In genomic region chr7:87416682-87417587, GRCh38 we compare ENCODE assay signal across 8 cellular contexts. TPM values are rescaled to one million over a fixed set of nuclear protein-coding genes. Genes with fewer than 3 reads are reported as not detected.
DNase-seq lines count a peak whose midpoint lies in the region; ATAC-seq and TF ChIP-seq lines count a peak whose summit lies in the region.

No MANE protein-coding gene starts in this region.

- no peaks in the 10 kb centered on the region for H3K27me3 Mint-ChIP-seq in activated CD4-positive, alpha-beta T cell treated with anti-CD3 and anti-CD28 coated beads for 36 hours

- no TSS peak for BruUV-seq in A673 (replicated peaks; lab: Mats Ljungman, UMichigan)

- H3K4me3 ChIP-seq in A673 (ENCODE audit: low read depth, low read length, poor library complexity, severe bottlenecking) (no peak overlapping the region), choroid plexus epithelial cell (ENCODE audit: low read depth, low read length) (no peak overlapping the region), right lobe of liver (no peak overlapping the region)

- no peak for TF ChIP-seq POLR2A in right lobe of liver (IDR thresholded peaks at IDR 0.05)

- no peaks in the 10 kb centered on the region for H3K36me3 ChIP-seq in A673 (ENCODE audit: insufficient read depth, low read length, poor library complexity, severe bottlenecking)
- H3K36me3 ChIP-seq in right lobe of liver, result peaks cover 0 to 36% (median 11%) of the 10 kb centered on the region in 4 donors

- H3K4me1 Mint-ChIP-seq in activated CD4-positive, alpha-beta T cell treated with anti-CD3 and anti-CD28 coated beads for 36 hours, result no peaks in the 10 kb centered on the region

- POLR2A ChIA-PET in A673 (lab: Charles Lee; ENCODE audit: low non-redundant PET), result no interaction called here
- POLR2A ChIA-PET in activated CD4-positive, alpha-beta T cell treated with anti-CD3 and anti-CD28 coated beads for 36 hours (lab: Charles Lee), result no interaction called here

- ATAC-seq in GM18520 (IDR thresholded peaks at IDR 0.05; ENCODE audit: unreplicated experiment) (peak; percentile 65), HG03108 (IDR thresholded peaks at IDR 0.05; ENCODE audit: unreplicated experiment) (peak; percentile 69), right lobe of liver (peak; percentile 62 to 82 (median 74))
- ATAC-seq in activated CD4-positive, alpha-beta T cell treated with anti-CD3 and anti-CD28 coated beads for 36 hours, result peak; percentile 64

- H3K27ac Mint-ChIP-seq in activated CD4-positive, alpha-beta T cell treated with anti-CD3 and anti-CD28 coated beads for 36 hours, result no peak overlapping the region

- no peaks in the 10 kb centered on the region for H3K9me3 Mint-ChIP-seq in activated CD4-positive, alpha-beta T cell treated with anti-CD3 and anti-CD28 coated beads for 36 hours (ENCODE audit: low read depth)

- H3K27ac ChIP-seq in A673 (ENCODE audit: low read depth, low read length, poor library complexity, severe bottlenecking) (no peak overlapping the region), right lobe of liver (no peak overlapping the region)

- no peaks in the 10 kb centered on the region for H3K4me1 ChIP-seq in A673 (ENCODE audit: insufficient read depth, low read length, poor library complexity, severe bottlenecking)
- no peaks in the 10 kb centered on the region for H3K4me1 ChIP-seq in right lobe of liver

- DNase-seq in A673 (ENCODE audit: low spot score) (peak; percentile 73), NCI-H446 treated with DMSO at 0.1 percent for 48 hours (lab: John Stamatoyannopoulos, UW) (peak; percentile 20), choroid plexus epithelial cell (ENCODE audit: low read depth) (peak; percentile 84), right lobe of liver (no peak)
- DNase-seq in activated CD4-positive, alpha-beta T cell treated with anti-CD3 and anti-CD28 coated beads for 36 hours, result peak; percentile 79
- peak; percentile 32 to 48 for DNase-seq in stimulated activated CD8-positive, alpha-beta memory T cell treated with anti-CD3 and anti-CD28 coated beads, Interleukin-2, amount 100 ng/mL, for 1 hour (ENCODE audit: low read depth in 2 of 2)

- no peaks in the 10 kb centered on the region for H3K36me3 Mint-ChIP-seq in activated CD4-positive, alpha-beta T cell treated with anti-CD3 and anti-CD28 coated beads for 36 hours (ENCODE audit: low read depth)

- H3K27me3 ChIP-seq in A673 (replicated peaks; ENCODE audit: insufficient read depth, low read depth, low read length, poor library complexity) (no peaks in the 10 kb centered on the region), right lobe of liver (no peaks in the 10 kb centered on the region)

- TF ChIP-seq CTCF in A673 (conservative IDR thresholded peaks at IDR 0.05; ENCODE audit: low read depth, low read length) (peak; percentile 71), choroid plexus epithelial cell (conservative IDR thresholded peaks at IDR 0.05; ENCODE audit: low read depth, low read length) (peak; percentile 71), right lobe of liver (IDR thresholded peaks at IDR 0.05) (peak; percentile 61 to 70 (median 67))

- H3K9me3 ChIP-seq in A673 (ENCODE audit: low read depth, low read length, poor library complexity, severe bottlenecking) (no peaks in the 10 kb centered on the region), right lobe of liver (no peaks in the 10 kb centered on the region)

- WGBS in right lobe of liver (ENCODE audit: insufficient coverage, low coverage, low lambda C conversion rate, missing lambda C conversion rate), result 40% methylated on average over 5 of the region's 5 CpGs

- CTCF ChIA-PET in A673 (lab: Charles Lee), result interaction anchor here (1.7 kb wide), 1 partner anchor 105 kb away, joined by 7 read pairs; no protein-coding TSS in a partner anchor
- CTCF ChIA-PET in activated CD4-positive, alpha-beta T cell treated with anti-CD3 and anti-CD28 coated beads for 36 hours (lab: Charles Lee), result interaction anchor here (0.7 to 8.2 kb wide), 31 partner anchors 11 to 500 kb away, joined by 3 to 182 read pairs (median 4); no protein-coding TSS in a partner anchor

- no peak overlapping the region for H3K4me3 Mint-ChIP-seq in activated CD4-positive, alpha-beta T cell treated with anti-CD3 and anti-CD28 coated beads for 36 hours

- intact Hi-C loops in A673 (cut with micrococcal nuclease; ENCODE audit: unreplicated experiment), result loop anchor here (1.0 to 5.0 kb wide), 3 partner anchors 105 to 490 kb away; no protein-coding TSS in a partner anchor
- intact Hi-C loops in activated CD4-positive, alpha-beta T cell treated with anti-CD3 and anti-CD28 coated beads for 36 hours (cut with DNase I, micrococcal nuclease), result loop anchor here (1.0 to 5.0 kb wide), 5 partner anchors 105 to 502 kb away; no protein-coding TSS in a partner anchor
- intact Hi-C loops in right lobe of liver (cut with DNase I), result loop anchor here (5.0 to 10.0 kb wide), 2 partner anchors 102 to 105 kb away; no protein-coding TSS in a partner anchor

RNA-seq across cellular contexts. Expression of gene ABCB4, which starts 58.5 kb away (rescaled TPM):
- total RNA-seq in A673 (2021), result 0.15 TPM in 1 of 2 replicates, not detected in the other
- total RNA-seq in activated CD4-positive, alpha-beta T cell treated with anti-CD3 and anti-CD28 coated beads for 36 hours, result under 1 TPM in 1 of 2 experiments, not detected in 1; 0.39 TPM
- total RNA-seq in right lobe of liver, result 100 to 1,000 TPM in 5 of 6 experiments, 10 to 100 TPM in 1; 57.2 to 189 (median 115) TPM

Comparison
In these comparisons a context has a peak if more than half of its experiments do, and no peak if none do; other contexts are left out.
1. DNase-seq: peak in A673 (single experiment), NCI-H446 treated with DMSO at 0.1 percent for 48 hours (single experiment), activated CD4-positive, alpha-beta T cell treated with anti-CD3 and anti-CD28 coated beads for 36 hours (single experiment), choroid plexus epithelial cell (single experiment) and stimulated activated CD8-positive, alpha-beta memory T cell treated with anti-CD3 and anti-CD28 coated beads, Interleukin-2, amount 100 ng/mL, for 1 hour (2 of 2); none in right lobe of liver (0 of 3).
2. RNA of gene ABCB4, which starts 58.5 kb away (total RNA-seq): 57.2 to 189 TPM in right lobe of liver; 0.39 TPM in activated CD4-positive, alpha-beta T cell treated with anti-CD3 and anti-CD28 coated beads for 36 hours and 0.15 TPM in A673; every median in the first group is over 10 times any median in the second.
3. Peak in every context shown above with its lines, with median percentiles within 50 percentile points of each other: CTCF ChIP-seq and ATAC-seq.